In genomic region chr4:165207016-165207430, GRCh38 we compare ENCODE assay signal across 2 cellular contexts.
TF ChIP-seq lines count a peak whose summit lies in the region.

No MANE protein-coding gene starts in this region.

TF ChIP-seq in HCT116, 20 proteins besides CTCF, POLR2A, EP300 and RAD21:
- TF ChIP-seq EZH2 (IDR thresholded peaks at IDR 0.05) (no peak), CEBPB (IDR thresholded peaks at IDR 0.05; ENCODE audit: low read depth) (no peak), REST (IDR thresholded peaks at IDR 0.05; ENCODE audit: low read depth) (no peak), CBX3 (IDR thresholded peaks at IDR 0.05; ENCODE audit: low read depth) (no peak), POLR2AphosphoS5 (IDR thresholded peaks at IDR 0.05; ENCODE audit: low read depth, low read length) (no peak), ZNF274 (IDR thresholded peaks at IDR 0.05; ENCODE audit: low read depth, low read length) (no peak), FOSL1 (IDR thresholded peaks at IDR 0.05; ENCODE audit: low read depth) (no peak)

TF ChIP-seq in GM12878, 131 proteins besides CTCF, POLR2A, EP300 and RAD21:
- TF ChIP-seq, protein P1, sequence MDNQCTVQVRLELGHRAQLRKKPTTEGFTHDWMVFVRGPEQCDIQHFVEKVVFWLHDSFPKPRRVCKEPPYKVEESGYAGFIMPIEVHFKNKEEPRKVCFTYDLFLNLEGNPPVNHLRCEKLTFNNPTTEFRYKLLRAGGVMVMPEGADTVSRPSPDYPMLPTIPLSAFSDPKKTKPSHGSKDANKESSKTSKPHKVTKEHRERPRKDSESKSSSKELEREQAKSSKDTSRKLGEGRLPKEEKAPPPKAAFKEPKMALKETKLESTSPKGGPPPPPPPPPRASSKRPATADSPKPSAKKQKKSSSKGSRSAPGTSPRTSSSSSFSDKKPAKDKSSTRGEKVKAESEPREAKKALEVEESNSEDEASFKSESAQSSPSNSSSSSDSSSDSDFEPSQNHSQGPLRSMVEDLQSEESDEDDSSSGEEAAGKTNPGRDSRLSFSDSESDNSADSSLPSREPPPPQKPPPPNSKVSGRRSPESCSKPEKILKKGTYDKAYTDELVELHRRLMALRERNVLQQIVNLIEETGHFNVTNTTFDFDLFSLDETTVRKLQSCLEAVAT (IDR thresholded peaks at IDR 0.05): peak; percentile 26; the same call in 1 of the 2 replicates
- TF ChIP-seq RFX5 (IDR thresholded peaks at IDR 0.05; ENCODE audit: low read depth, low read length): no peak
- no peak for TF ChIP-seq POLR2AphosphoS5 (IDR thresholded peaks at IDR 0.05; ENCODE audit: low read length)
- TF ChIP-seq, protein P2, sequence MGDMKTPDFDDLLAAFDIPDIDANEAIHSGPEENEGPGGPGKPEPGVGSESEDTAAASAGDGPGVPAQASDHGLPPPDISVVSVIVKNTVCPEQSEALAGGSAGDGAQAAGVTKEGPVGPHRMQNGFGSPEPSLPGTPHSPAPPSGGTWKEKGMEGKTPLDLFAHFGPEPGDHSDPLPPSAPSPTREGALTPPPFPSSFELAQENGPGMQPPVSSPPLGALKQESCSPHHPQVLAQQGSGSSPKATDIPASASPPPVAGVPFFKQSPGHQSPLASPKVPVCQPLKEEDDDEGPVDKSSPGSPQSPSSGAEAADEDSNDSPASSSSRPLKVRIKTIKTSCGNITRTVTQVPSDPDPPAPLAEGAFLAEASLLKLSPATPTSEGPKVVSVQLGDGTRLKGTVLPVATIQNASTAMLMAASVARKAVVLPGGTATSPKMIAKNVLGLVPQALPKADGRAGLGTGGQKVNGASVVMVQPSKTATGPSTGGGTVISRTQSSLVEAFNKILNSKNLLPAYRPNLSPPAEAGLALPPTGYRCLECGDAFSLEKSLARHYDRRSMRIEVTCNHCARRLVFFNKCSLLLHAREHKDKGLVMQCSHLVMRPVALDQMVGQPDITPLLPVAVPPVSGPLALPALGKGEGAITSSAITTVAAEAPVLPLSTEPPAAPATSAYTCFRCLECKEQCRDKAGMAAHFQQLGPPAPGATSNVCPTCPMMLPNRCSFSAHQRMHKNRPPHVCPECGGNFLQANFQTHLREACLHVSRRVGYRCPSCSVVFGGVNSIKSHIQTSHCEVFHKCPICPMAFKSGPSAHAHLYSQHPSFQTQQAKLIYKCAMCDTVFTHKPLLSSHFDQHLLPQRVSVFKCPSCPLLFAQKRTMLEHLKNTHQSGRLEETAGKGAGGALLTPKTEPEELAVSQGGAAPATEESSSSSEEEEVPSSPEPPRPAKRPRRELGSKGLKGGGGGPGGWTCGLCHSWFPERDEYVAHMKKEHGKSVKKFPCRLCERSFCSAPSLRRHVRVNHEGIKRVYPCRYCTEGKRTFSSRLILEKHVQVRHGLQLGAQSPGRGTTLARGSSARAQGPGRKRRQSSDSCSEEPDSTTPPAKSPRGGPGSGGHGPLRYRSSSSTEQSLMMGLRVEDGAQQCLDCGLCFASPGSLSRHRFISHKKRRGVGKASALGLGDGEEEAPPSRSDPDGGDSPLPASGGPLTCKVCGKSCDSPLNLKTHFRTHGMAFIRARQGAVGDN (IDR thresholded peaks at IDR 0.05): 0 out of 2 replicates have a peak, but pooled peaks have one; percentile 9
- TF ChIP-seq EED (IDR thresholded peaks at IDR 0.05; ENCODE audit: low read depth): peak; percentile 20; the same call in 1 of the 2 replicates
- TF ChIP-seq SP1 (IDR thresholded peaks at IDR 0.05; ENCODE audit: low read depth, low read length): no peak
- no peak for TF ChIP-seq ZNF622 (IDR thresholded peaks at IDR 0.05)
- TF ChIP-seq TARDBP (IDR thresholded peaks at IDR 0.05; ENCODE audit: borderline replicate concordance): no peak
- TF ChIP-seq ZNF207 (IDR thresholded peaks at IDR 0.05; ENCODE audit: borderline replicate concordance): no peak
- no peak for TF ChIP-seq FOXK2 (IDR thresholded peaks at IDR 0.05)
- no peak for TF ChIP-seq STAT3 (IDR thresholded peaks at IDR 0.05; ENCODE audit: low read depth, low read length)
- TF ChIP-seq CBFB (IDR thresholded peaks at IDR 0.05; ENCODE audit: low read depth): no peak
